ENCODE assay signal across 9 cellular contexts in the genomic region with DNA sequence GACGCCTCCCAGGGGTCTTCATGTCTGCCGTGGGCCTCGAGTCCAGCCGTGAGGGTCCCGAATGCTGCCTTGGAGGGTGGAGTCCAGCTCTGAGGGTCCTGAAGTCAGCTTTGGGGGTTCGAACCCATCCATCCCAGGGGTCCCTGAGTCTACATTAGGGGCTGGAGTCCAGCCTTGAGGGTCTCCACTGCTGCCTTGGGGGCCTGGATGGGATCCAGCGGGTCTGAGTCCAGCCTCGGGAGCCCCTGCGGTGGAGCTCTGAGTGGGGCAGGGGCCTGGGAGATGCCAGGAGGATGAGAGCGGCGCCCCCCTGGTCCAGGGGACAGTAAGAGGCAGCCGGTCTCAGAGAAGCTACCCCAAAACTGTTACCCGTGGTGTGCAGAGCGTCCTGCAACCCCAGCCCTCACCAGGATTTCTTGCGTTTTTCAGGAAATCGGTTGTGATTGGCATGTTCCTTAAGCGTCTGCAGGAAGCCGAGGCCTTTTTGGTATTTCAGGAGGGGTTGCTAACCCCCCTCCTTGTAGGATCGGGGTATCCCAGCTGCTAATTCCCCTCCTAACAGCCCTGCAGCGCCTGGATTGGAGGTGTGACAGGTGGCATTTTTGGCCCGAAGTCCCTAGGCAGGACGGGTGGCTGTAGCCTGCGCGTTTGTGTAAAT.
DNase-seq lines count a peak whose midpoint lies in the region; ATAC-seq and TF ChIP-seq lines count a peak whose summit lies in the region.
"Had no signal": no experiment of that assay in that cellular context is flagged by ENCODE, and none has a peak within 500 bp of the region (broad histone marks: within the 10 kb centered on the region; RNA-seq: fewer than 3 reads in every experiment).

No MANE protein-coding gene starts in this region.

- no peaks in the 10 kb centered on the region for H3K27me3 ChIP-seq in HL-60 (ENCODE audit: insufficient read depth, poor library complexity, severe bottlenecking)

- ATAC-seq in activated naive CD8-positive, alpha-beta T cell treated with anti-CD3 and anti-CD28 coated beads, Interleukin-2, amount 50 U/mL, for 24 hours, result no peak
- no peak for ATAC-seq in stimulated activated naive CD8-positive, alpha-beta T cell treated with anti-CD3 and anti-CD28 coated beads, Interleukin-15, amount 100 ng/mL, for 72 hours
- no peak for ATAC-seq in GM18519 (IDR thresholded peaks at IDR 0.05; ENCODE audit: low FRiP score, unreplicated experiment)

- H3K27me3 Mint-ChIP-seq in activated naive CD8-positive, alpha-beta T cell treated with anti-CD3 and anti-CD28 coated beads, Interleukin-2, amount 50 U/mL, for 24 hours, result peaks cover 4% of the 10 kb centered on the region
- no peaks in the 10 kb centered on the region for H3K27me3 Mint-ChIP-seq in stimulated activated naive CD8-positive, alpha-beta T cell treated with anti-CD3 and anti-CD28 coated beads, Interleukin-15, amount 100 ng/mL, for 72 hours

- peak overlapping the region; percentile 87 for H3K4me3 Mint-ChIP-seq in activated naive CD8-positive, alpha-beta T cell treated with anti-CD3 and anti-CD28 coated beads, Interleukin-2, amount 50 U/mL, for 24 hours
- H3K4me3 Mint-ChIP-seq in stimulated activated naive CD8-positive, alpha-beta T cell treated with anti-CD3 and anti-CD28 coated beads, Interleukin-15, amount 100 ng/mL, for 72 hours, result peak overlapping the region; percentile 93 to 94

- no peaks in the 10 kb centered on the region for H3K9me3 Mint-ChIP-seq in activated naive CD8-positive, alpha-beta T cell treated with anti-CD3 and anti-CD28 coated beads, Interleukin-2, amount 50 U/mL, for 24 hours
- no peaks in the 10 kb centered on the region for H3K9me3 Mint-ChIP-seq in stimulated activated naive CD8-positive, alpha-beta T cell treated with anti-CD3 and anti-CD28 coated beads, Interleukin-15, amount 100 ng/mL, for 72 hours

- in situ Hi-C loops in GM13976 (cut with MboI; ENCODE audit: low sequenced_read_pairs, unreplicated experiment), result no loop called here

- no peak for TF ChIP-seq CTCF in HL-60 (IDR thresholded peaks at IDR 0.05; ENCODE audit: insufficient read depth, low read length)
- no peak for TF ChIP-seq CTCF in GM13976 (IDR thresholded peaks at IDR 0.05; ENCODE audit: borderline replicate concordance, control extremely low read depth, extremely low read depth, insufficient read depth, missing control alignments)

- peaks cover 43% of the 10 kb centered on the region for H3K4me1 Mint-ChIP-seq in activated naive CD8-positive, alpha-beta T cell treated with anti-CD3 and anti-CD28 coated beads, Interleukin-2, amount 50 U/mL, for 24 hours
- peaks cover 29% of the 10 kb centered on the region for H3K4me1 Mint-ChIP-seq in stimulated activated naive CD8-positive, alpha-beta T cell treated with anti-CD3 and anti-CD28 coated beads, Interleukin-15, amount 100 ng/mL, for 72 hours

- peaks cover 9% of the 10 kb centered on the region for H3K36me3 Mint-ChIP-seq in activated naive CD8-positive, alpha-beta T cell treated with anti-CD3 and anti-CD28 coated beads, Interleukin-2, amount 50 U/mL, for 24 hours (ENCODE audit: low read depth)

- peak overlapping the region; percentile 56 for H3K4me3 ChIP-seq in HL-60 (replicated peaks; ENCODE audit: insufficient read depth, low read length)

- peak in 1 of 2 experiments; percentile 41 for DNase-seq in HL-60 (ENCODE audit: low read depth in 1 of 2, low spot score in 1 of 2)
- no peak for DNase-seq in activated naive CD8-positive, alpha-beta T cell treated with anti-CD3 and anti-CD28 coated beads, Interleukin-2, amount 50 U/mL, for 24 hours
- DNase-seq in iris pigment epithelial cell (ENCODE audit: low read depth), result peak; percentile 21
- DNase-seq in stimulated activated naive CD8-positive, alpha-beta T cell treated with anti-CD3 and anti-CD28 coated beads, Interleukin-15, amount 100 ng/mL, for 72 hours, result no peak
- no peak for DNase-seq in SHP77 treated with DMSO at 0.1 percent for 48 hours (lab: John Stamatoyannopoulos, UW)
- DNase-seq in C1 segment of cervical spinal cord (lab: John Stamatoyannopoulos, UW), result no peak
- DNase-seq in GM13976 (ENCODE audit: low spot score), result no peak
- DNase-seq: activated CD4-positive, CD25-positive, alpha-beta regulatory T cell treated with anti-CD3 and anti-CD28 coated beads, Interleukin-2, amount 50 U/mL, for 72 hours had no signal

- peak overlapping the region; percentile 89 for H3K27ac ChIP-seq in HL-60 (replicated peaks)

- peak overlapping the region; percentile 69 for H3K27ac Mint-ChIP-seq in activated naive CD8-positive, alpha-beta T cell treated with anti-CD3 and anti-CD28 coated beads, Interleukin-2, amount 50 U/mL, for 24 hours
- H3K27ac Mint-ChIP-seq in stimulated activated naive CD8-positive, alpha-beta T cell treated with anti-CD3 and anti-CD28 coated beads, Interleukin-15, amount 100 ng/mL, for 72 hours, result peak overlapping the region; percentile 94 to 98
